ENCODE assay signal across 8 cellular contexts in genomic region chr16:56625140-56625942, GRCh38. TPM values are rescaled to one million over a fixed set of nuclear protein-coding genes. Genes with fewer than 3 reads are reported as not detected.
DNase-seq lines count a peak whose midpoint lies in the region; ATAC-seq and TF ChIP-seq lines count a peak whose summit lies in the region.

TSS of gene MT1E (plus strand) at chr16:56625781. CDS start at chr16:56625852, 71 bp downstream.

- H3K4me3 ChIP-seq in HAP-1 (peak within 1 kb of the TSS; percentile 43), PC-3 (ENCODE audit: low read length) (no peak within 1 kb of the TSS), right atrium auricular region (peak within 1 kb of the TSS; percentile 47 to 70), aorta (ENCODE audit: low read length in 2 of 2) (peak within 1 kb of the TSS; percentile 56 to 71)

- H3K9me3 ChIP-seq in HAP-1 = no peaks in the 10 kb centered on the region
- no peaks in the 10 kb centered on the region for H3K9me3 ChIP-seq in PC-3 (ENCODE audit: low read length)
- no peaks in the 10 kb centered on the region for H3K9me3 ChIP-seq in right atrium auricular region
- H3K9me3 ChIP-seq in aorta (ENCODE audit: control insufficient read depth, low read length) = no peaks in the 10 kb centered on the region

- no peak for TF ChIP-seq CTCF in PC-3 (conservative IDR thresholded peaks at IDR 0.05; ENCODE audit: low read depth, low read length)
- TF ChIP-seq CTCF in right atrium auricular region (IDR thresholded peaks at IDR 0.05) = peak in 1 of 2 donors; percentile 20

- intact Hi-C loops in PC-3 (cut with micrococcal nuclease) = no loop called here
- intact Hi-C loops in aorta (cut with DNase I) = no loop called here

- no peak for ATAC-seq in PC-3
- ATAC-seq in aorta (ENCODE audit: low FRiP score) = peak; percentile 94
- no peak for ATAC-seq in GM21526 (IDR thresholded peaks at IDR 0.05; ENCODE audit: low FRiP score, unreplicated experiment)

- in situ Hi-C loops in HAP-1 (cut with MboI; ENCODE audit: low sequenced_read_pairs) = no loop called here

- no peak within 1 kb of the TSS for H3K27ac ChIP-seq in PC-3 (ENCODE audit: low read length)
- peak within 1 kb of the TSS; percentile 96 for H3K27ac ChIP-seq in right atrium auricular region
- peak within 1 kb of the TSS; percentile 83 to 95 for H3K27ac ChIP-seq in aorta (ENCODE audit: low read depth in 1 of 2, low read length in 2 of 2)

- H4K20me1 ChIP-seq in PC-3 (ENCODE audit: low read length) = no peaks in the 10 kb centered on the region

- H3K36me3 ChIP-seq in HAP-1 (replicated peaks) (no peaks in the 10 kb centered on the region), PC-3 (ENCODE audit: low read depth, low read length) (no peaks in the 10 kb centered on the region), right atrium auricular region (no peaks in the 10 kb centered on the region), aorta (ENCODE audit: control insufficient read depth in 1 of 2, insufficient read depth in 2 of 2, low read length in 1 of 2) (no peaks in the 10 kb centered on the region)

- H3F3A ChIP-seq in PC-3 (ENCODE audit: low read length, unreplicated experiment) = no peaks in the 10 kb centered on the region

- CTCF ChIA-PET in PC-3 (lab: Charles Lee) = no interaction called here

- H3K27me3 ChIP-seq in HAP-1 (ENCODE audit: low read depth) = no peaks in the 10 kb centered on the region
- no peaks in the 10 kb centered on the region for H3K27me3 ChIP-seq in PC-3 (ENCODE audit: low read length)
- H3K27me3 ChIP-seq in right atrium auricular region = no peaks in the 10 kb centered on the region
- H3K27me3 ChIP-seq in aorta (ENCODE audit: control insufficient read depth in 1 of 2, insufficient read depth in 2 of 2, low read length in 1 of 2) = no peaks in the 10 kb centered on the region

- WGBS in aorta, 2 donors = 0 to 1% methylated on average over 57 to 62 of the region's 62 CpGs

- BruUV-seq in PC-3 (replicated peaks; lab: Mats Ljungman, UMichigan) = no TSS peak

- H3K9me2 ChIP-seq in PC-3 (replicated peaks; ENCODE audit: low read length) = no peaks in the 10 kb centered on the region

- no peaks in the 10 kb centered on the region for H3K79me2 ChIP-seq in PC-3 (ENCODE audit: low read length)

- H3K4me1 ChIP-seq in HAP-1 (peaks cover 47% of the 10 kb centered on the region), PC-3 (ENCODE audit: insufficient read depth, low read length) (peaks cover 9% of the 10 kb centered on the region), right atrium auricular region (peaks cover 0 to 34% of the 10 kb centered on the region in 2 donors), aorta (ENCODE audit: control insufficient read depth in 1 of 2, insufficient read depth in 2 of 2, low read length in 2 of 2) (no peaks in the 10 kb centered on the region)

- POLR2A ChIA-PET in PC-3 (lab: Charles Lee; ENCODE audit: unreplicated experiment) = no interaction called here

- H2AFZ ChIP-seq in PC-3 (ENCODE audit: low read length) = no peak within 1 kb of the TSS

- H3K4me2 ChIP-seq in PC-3 (ENCODE audit: low read length) = 0 out of 2 replicates have a peak within 1 kb of the TSS, but pooled peaks have one; percentile 72

- DNase-seq in AML-193 (lab: John Stamatoyannopoulos, UW) (peak; percentile 44 to 52), HAP-1 (ENCODE audit: low spot score in 2 of 2) (peak; percentile 79 to 87), PC-3 (no peak), anterior cingulate cortex (lab: John Stamatoyannopoulos, UW) (peak in 42 of 58 donors; percentile 13 to 78 (median 48)), right atrium auricular region (ENCODE audit: low spot score) (peak; percentile 89), pons (ENCODE audit: low spot score) (peak; percentile 39), aorta (peak; percentile 84 to 93)

- H3K9ac ChIP-seq in PC-3 (ENCODE audit: low read length) = no peak within 1 kb of the TSS

RNA-seq across cellular contexts. Expression of gene MT1E, which starts in this region (rescaled TPM):
- total RNA-seq in PC-3 (2014; rRNA removed) (not detected in 2 replicates), right atrium auricular region (100 to 1,000 TPM; 129 to 210 TPM), aorta (100 to 1,000 TPM in 1 of 2 donors, 10 to 100 TPM in 1; 47.8 to 355 TPM)
- polyA plus RNA-seq in aorta = 100 to 1,000 TPM; 185 to 606 TPM

Comparison
In these comparisons a context has a peak if more than half of its experiments do, and no peak if none do; other contexts are left out.
1. RNA of gene MT1E (total RNA-seq): 47.8 to 355 TPM in aorta and 129 to 210 TPM in right atrium auricular region; not detected in PC-3; every median in the first group is over 10 times any median in the second.